In the genomic region with DNA sequence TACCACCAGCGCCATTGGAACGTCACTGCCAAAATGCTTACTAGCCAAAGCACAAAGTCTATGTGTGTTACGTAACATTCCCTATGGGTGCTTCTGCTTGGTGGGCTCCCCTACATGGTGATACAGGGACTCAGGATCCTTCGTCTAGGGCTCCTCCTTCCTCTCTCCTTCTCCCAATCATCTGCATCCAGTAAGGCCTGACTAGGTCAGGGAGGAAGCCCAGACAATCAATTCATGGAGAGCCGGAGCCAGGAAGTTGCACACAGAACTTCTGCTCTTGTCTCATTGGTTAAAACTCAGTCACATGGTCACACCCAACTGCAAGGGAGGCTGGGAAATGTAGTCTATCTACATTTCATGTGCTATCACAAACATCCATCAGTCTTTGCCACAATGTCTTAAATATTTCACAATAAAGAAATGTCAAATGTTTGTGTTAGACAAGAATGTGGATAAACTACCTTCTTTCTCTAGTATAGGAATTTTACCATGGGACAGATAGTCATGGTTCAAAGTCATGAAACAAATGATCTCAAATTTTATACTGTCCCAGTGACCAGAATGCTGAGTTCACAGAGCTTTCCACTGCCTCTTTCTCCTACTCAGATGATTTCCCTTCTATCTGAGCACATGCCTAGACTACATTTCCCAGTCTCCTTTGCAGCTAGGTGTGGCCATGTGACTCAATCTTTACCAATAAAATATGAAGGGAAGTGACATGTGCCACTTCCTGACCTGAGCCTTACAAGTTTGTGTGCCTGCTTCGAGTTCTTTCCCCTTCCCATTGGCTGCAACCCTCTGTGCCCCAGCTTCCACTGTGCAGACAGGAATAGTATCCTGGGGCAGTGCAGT, we compare ENCODE assay signal across 8 cellular contexts. TPM values are rescaled to one million over a fixed set of nuclear protein-coding genes. Genes with fewer than 3 reads are reported as not detected.
A peak's percentile ranks its signal among the peaks of the same experiment; 100 is the strongest.
DNase-seq lines count a peak whose midpoint lies in the region; ATAC-seq and TF ChIP-seq lines count a peak whose summit lies in the region.

No MANE protein-coding gene starts in this region.

- H3K4me3 ChIP-seq in thoracic aorta: peak overlapping the region; percentile 29

- H3K27me3 Mint-ChIP-seq in central memory CD8-positive, alpha-beta T cell: peaks cover under 1% of the 10 kb centered on the region

- H3K36me3 ChIP-seq in thoracic aorta: no peaks in the 10 kb centered on the region

- no peaks in the 10 kb centered on the region for H3K9me3 ChIP-seq in thoracic aorta

- H3K4me1 ChIP-seq in thoracic aorta (ENCODE audit: control insufficient read depth in 1 of 2, low read depth in 2 of 2): peaks cover 18 to 93% of the 10 kb centered on the region in 2 donors

- H3K36me3 Mint-ChIP-seq in central memory CD8-positive, alpha-beta T cell (ENCODE audit: insufficient read depth): no peaks in the 10 kb centered on the region

- peaks cover 22% of the 10 kb centered on the region for H3K4me1 Mint-ChIP-seq in central memory CD8-positive, alpha-beta T cell

- CTCF ChIA-PET in RWPE1 (lab: Yijun Ruan, JAX): interaction anchor here (1.0 to 1.3 kb wide), 3 partner anchors 11 to 51 kb away, joined by 3 to 5 read pairs (median 3); no protein-coding TSS in a partner anchor

- H3K27ac ChIP-seq in RWPE1: no peak overlapping the region
- peak overlapping the region; percentile 85 to 94 for H3K27ac ChIP-seq in thoracic aorta

- POLR2A ChIA-PET in RWPE1 (lab: Yijun Ruan, JAX; ENCODE audit: low non-redundant PET): interaction anchor here (0.6 kb wide), 1 partner anchor 992 kb away, joined by 3 read pairs; no protein-coding TSS in a partner anchor

- no peak for TF ChIP-seq CTCF in RWPE1 (conservative IDR thresholded peaks at IDR 0.05; ENCODE audit: low read depth)
- TF ChIP-seq CTCF in thoracic aorta (IDR thresholded peaks at IDR 0.05): no peak

- peak overlapping the region; percentile 64 for H3K4me3 Mint-ChIP-seq in central memory CD8-positive, alpha-beta T cell

- H3K27me3 ChIP-seq in thoracic aorta (replicated peaks; ENCODE audit: insufficient read depth): no peaks in the 10 kb centered on the region

- peak; percentile 75 for ATAC-seq in central memory CD8-positive, alpha-beta T cell (replicated peaks; ENCODE audit: extremely low read depth, poor library complexity, severe bottlenecking)
- ATAC-seq in left colon: peak; percentile 95
- peak; percentile 30 for ATAC-seq in thoracic aorta (ENCODE audit: insufficient number of reproducible peaks, low FRiP score, low read depth)
- no peak for ATAC-seq in GM18520 (IDR thresholded peaks at IDR 0.05; ENCODE audit: unreplicated experiment)
- no peak for ATAC-seq in HG03280 (IDR thresholded peaks at IDR 0.05; ENCODE audit: unreplicated experiment)

- peak overlapping the region; percentile 71 for H3K27ac Mint-ChIP-seq in central memory CD8-positive, alpha-beta T cell (ENCODE audit: low read depth)

- peaks cover 8% of the 10 kb centered on the region for H3K9me3 Mint-ChIP-seq in central memory CD8-positive, alpha-beta T cell

- peak; percentile 60 for DNase-seq in DMS 273 treated with DMSO at 0.1 percent for 48 hours (lab: John Stamatoyannopoulos, UW)
- peak; percentile 84 for DNase-seq in HT1080 (ENCODE audit: low read depth)
- peak; percentile 74 for DNase-seq in RWPE1 (ENCODE audit: low spot score)
- DNase-seq in central memory CD8-positive, alpha-beta T cell (ENCODE audit: low spot score in 2 of 2): no peak
- DNase-seq in left colon: peak; percentile 40 to 62
- DNase-seq in thoracic aorta (ENCODE audit: low spot score): no peak

- intact Hi-C loops in left colon (cut with DNase I, micrococcal nuclease): no loop called here

RNA-seq across cellular contexts. Expression of a gene that starts 9.3 kb away (rescaled TPM):
- total RNA-seq in HT1080 (2014; rRNA removed; shearing (Covaris generic)): not detected in 2 replicates
- polyA plus RNA-seq in HT1080 (2015; cell fraction: cytosol; rRNA removed): 0.05 TPM in 1 of 2 replicates, not detected in the other
- polyA plus RNA-seq in HT1080 (2015; cell fraction: nucleus; rRNA removed): not detected in 2 replicates
- total RNA-seq in left colon: under 1 TPM; 0.25 to 0.40 TPM
- 10 to 100 TPM; 26.3 to 60.0 TPM for total RNA-seq in thoracic aorta

RNA-seq across cellular contexts. Expression of a gene that starts 21.2 kb away (rescaled TPM):
- not detected in 2 replicates for total RNA-seq in HT1080 (2014; rRNA removed; shearing (Covaris generic))
- not detected in 2 replicates for polyA plus RNA-seq in HT1080 (2015; cell fraction: cytosol; rRNA removed)
- 0.20 TPM in 1 of 2 replicates, not detected in the other for polyA plus RNA-seq in HT1080 (2015; cell fraction: nucleus; rRNA removed)
- total RNA-seq in left colon: 1 to 10 TPM; 2.8 to 9.4 TPM
- total RNA-seq in thoracic aorta: 100 to 1,000 TPM; 652 to 994 TPM

Comparison
In these comparisons a context has a peak if more than half of its experiments do, and no peak if none do; other contexts are left out.
1. DNase-seq: peak in DMS 273 treated with DMSO at 0.1 percent for 48 hours (single experiment), HT1080 (single experiment), RWPE1 (single experiment) and left colon (2 of 2); none in central memory CD8-positive, alpha-beta T cell (0 of 2) and thoracic aorta (single experiment).
2. ATAC-seq: peak in central memory CD8-positive, alpha-beta T cell (single experiment), left colon (single experiment) and thoracic aorta (single experiment); none in GM18520 (single experiment) and HG03280 (single experiment).
3. RNA of a gene that starts 9.3 kb away (total RNA-seq): 26.3 to 60.0 TPM in thoracic aorta; 0.25 to 0.40 TPM in left colon and not detected in HT1080; every median in the first group is over 10 times any median in the second.
4. RNA of a gene that starts 21.2 kb away (total RNA-seq): 652 to 994 TPM in thoracic aorta; 2.8 to 9.4 TPM in left colon and not detected in HT1080; every median in the first group is over 10 times any median in the second.